Comparison of ENCODE assay signal across 1 cellular context in the genomic region with DNA sequence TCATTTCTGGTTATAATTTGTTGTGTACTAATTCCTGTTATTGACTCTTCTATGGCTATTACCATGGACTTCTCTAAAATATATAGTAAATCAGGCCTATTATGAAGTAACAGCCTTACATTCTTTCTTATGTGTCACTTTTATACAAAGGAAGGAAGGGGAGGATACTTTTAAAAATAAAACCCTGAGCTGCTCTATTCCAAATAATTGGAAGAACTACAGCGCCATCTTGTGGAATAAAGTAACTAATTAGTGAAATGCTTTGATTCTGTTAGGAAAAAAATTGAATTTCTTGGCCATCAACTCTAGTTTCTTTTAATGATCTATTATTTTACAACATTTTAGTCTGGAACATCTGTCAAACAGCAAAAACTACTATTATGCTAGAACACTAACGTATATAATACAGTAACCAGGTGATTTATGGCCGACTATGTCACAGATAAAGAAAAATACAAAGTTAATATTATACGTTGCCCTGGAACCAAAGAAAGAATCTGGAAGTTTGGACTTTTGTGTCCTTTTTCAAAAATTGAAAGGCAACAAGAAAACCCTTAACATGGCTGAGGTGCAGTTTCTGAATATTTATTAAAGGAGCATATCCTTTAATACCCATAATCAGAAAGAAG.
TF ChIP-seq lines count a peak whose summit lies in the region.

No MANE protein-coding gene starts in this region.

TF ChIP-seq in HepG2, 621 proteins besides CTCF, POLR2A, EP300 and RAD21 (continued from another document):
- TF ChIP-seq, protein P1, sequence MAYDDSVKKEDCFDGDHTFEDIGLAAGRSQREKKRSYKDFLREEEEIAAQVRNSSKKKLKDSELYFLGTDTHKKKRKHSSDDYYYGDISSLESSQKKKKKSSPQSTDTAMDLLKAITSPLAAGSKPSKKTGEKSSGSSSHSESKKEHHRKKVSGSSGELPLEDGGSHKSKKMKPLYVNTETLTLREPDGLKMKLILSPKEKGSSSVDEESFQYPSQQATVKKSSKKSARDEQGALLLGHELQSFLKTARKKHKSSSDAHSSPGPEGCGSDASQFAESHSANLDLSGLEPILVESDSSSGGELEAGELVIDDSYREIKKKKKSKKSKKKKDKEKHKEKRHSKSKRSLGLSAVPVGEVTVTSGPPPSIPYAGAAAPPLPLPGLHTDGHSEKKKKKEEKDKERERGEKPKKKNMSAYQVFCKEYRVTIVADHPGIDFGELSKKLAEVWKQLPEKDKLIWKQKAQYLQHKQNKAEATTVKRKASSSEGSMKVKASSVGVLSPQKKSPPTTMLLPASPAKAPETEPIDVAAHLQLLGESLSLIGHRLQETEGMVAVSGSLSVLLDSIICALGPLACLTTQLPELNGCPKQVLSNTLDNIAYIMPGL (CRISPR knock-in tag; IDR thresholded peaks at IDR 0.05; ENCODE audit: borderline replicate concordance in 1 of 2, low read depth in 1 of 2) = no peak
- TF ChIP-seq GTF2F1 (IDR thresholded peaks at IDR 0.05; ENCODE audit: low read length) (no peak), RNF2 (conservative IDR thresholded peaks at IDR 0.05; ENCODE audit: low read depth) (no peak), ZNF619 (CRISPR knock-in tag; IDR thresholded peaks at IDR 0.05) (no peak), GLI4 (CRISPR knock-in tag; IDR thresholded peaks at IDR 0.05; ENCODE audit: borderline replicate concordance) (no peak), U2AF2 (IDR thresholded peaks at IDR 0.05; ENCODE audit: low read depth, low read length) (no peak), ELF3 (CRISPR knock-in tag; IDR thresholded peaks at IDR 0.05) (no peak), U2AF1 (optimal IDR thresholded peaks at IDR 0.05; ENCODE audit: low read depth, low read length) (no peak), SRY (CRISPR knock-in tag; IDR thresholded peaks at IDR 0.05) (no peak), TAF15 (IDR thresholded peaks at IDR 0.05; ENCODE audit: low read depth, low read length, poor library complexity, severe bottlenecking) (no peak), ZNF614 (CRISPR knock-in tag; IDR thresholded peaks at IDR 0.05; ENCODE audit: borderline replicate concordance) (no peak), SMARCE1 (IDR thresholded peaks at IDR 0.05; ENCODE audit: borderline replicate concordance) (no peak), PAX8 (CRISPR knock-in tag; IDR thresholded peaks at IDR 0.05; ENCODE audit: borderline replicate concordance) (no peak), ZBTB42 (CRISPR knock-in tag; IDR thresholded peaks at IDR 0.05) (no peak), ZNF383 (CRISPR knock-in tag; IDR thresholded peaks at IDR 0.05; ENCODE audit: borderline replicate concordance) (no peak), MIXL1 (CRISPR knock-in tag; IDR thresholded peaks at IDR 0.05) (0 out of 2 replicates have a peak, but pooled peaks have one; percentile 64), CBX2 (IDR thresholded peaks at IDR 0.05; ENCODE audit: low read depth, low read length) (no peak), CBX2 (CRISPR knock-in tag; IDR thresholded peaks at IDR 0.05; ENCODE audit: low read depth) (no peak), ZNF253 (CRISPR knock-in tag; IDR thresholded peaks at IDR 0.05; ENCODE audit: borderline replicate concordance) (no peak), GFI1 (CRISPR knock-in tag; IDR thresholded peaks at IDR 0.05; ENCODE audit: borderline replicate concordance) (0 out of 2 replicates have a peak, but pooled peaks have one; percentile 46), MED8 (CRISPR knock-in tag; IDR thresholded peaks at IDR 0.05; ENCODE audit: insufficient replicate concordance) (no peak), ZNF292 (CRISPR knock-in tag; IDR thresholded peaks at IDR 0.05; ENCODE audit: borderline replicate concordance, low read depth) (no peak), KDM5B (CRISPR knock-in tag; IDR thresholded peaks at IDR 0.05; ENCODE audit: borderline replicate concordance) (no peak), PHF5A (CRISPR knock-in tag; IDR thresholded peaks at IDR 0.05; ENCODE audit: low read depth, unreplicated experiment) (no peak), CENPX (CRISPR knock-in tag; IDR thresholded peaks at IDR 0.05) (no peak), ZMYM3 (CRISPR knock-in tag; IDR thresholded peaks at IDR 0.05) (no peak), ZKSCAN8 (CRISPR knock-in tag; IDR thresholded peaks at IDR 0.05; ENCODE audit: borderline replicate concordance) (no peak), GZF1 (CRISPR knock-in tag; IDR thresholded peaks at IDR 0.05) (no peak), ESRRA (CRISPR knock-in tag; IDR thresholded peaks at IDR 0.05; ENCODE audit: low read depth) (no peak), BHLHE40 (IDR thresholded peaks at IDR 0.05; ENCODE audit: low read length) (no peak), NFKBIZ (CRISPR knock-in tag; IDR thresholded peaks at IDR 0.05) (no peak), JUNB (CRISPR knock-in tag; IDR thresholded peaks at IDR 0.05; ENCODE audit: borderline replicate concordance) (no peak)
- TF ChIP-seq, protein P2, sequence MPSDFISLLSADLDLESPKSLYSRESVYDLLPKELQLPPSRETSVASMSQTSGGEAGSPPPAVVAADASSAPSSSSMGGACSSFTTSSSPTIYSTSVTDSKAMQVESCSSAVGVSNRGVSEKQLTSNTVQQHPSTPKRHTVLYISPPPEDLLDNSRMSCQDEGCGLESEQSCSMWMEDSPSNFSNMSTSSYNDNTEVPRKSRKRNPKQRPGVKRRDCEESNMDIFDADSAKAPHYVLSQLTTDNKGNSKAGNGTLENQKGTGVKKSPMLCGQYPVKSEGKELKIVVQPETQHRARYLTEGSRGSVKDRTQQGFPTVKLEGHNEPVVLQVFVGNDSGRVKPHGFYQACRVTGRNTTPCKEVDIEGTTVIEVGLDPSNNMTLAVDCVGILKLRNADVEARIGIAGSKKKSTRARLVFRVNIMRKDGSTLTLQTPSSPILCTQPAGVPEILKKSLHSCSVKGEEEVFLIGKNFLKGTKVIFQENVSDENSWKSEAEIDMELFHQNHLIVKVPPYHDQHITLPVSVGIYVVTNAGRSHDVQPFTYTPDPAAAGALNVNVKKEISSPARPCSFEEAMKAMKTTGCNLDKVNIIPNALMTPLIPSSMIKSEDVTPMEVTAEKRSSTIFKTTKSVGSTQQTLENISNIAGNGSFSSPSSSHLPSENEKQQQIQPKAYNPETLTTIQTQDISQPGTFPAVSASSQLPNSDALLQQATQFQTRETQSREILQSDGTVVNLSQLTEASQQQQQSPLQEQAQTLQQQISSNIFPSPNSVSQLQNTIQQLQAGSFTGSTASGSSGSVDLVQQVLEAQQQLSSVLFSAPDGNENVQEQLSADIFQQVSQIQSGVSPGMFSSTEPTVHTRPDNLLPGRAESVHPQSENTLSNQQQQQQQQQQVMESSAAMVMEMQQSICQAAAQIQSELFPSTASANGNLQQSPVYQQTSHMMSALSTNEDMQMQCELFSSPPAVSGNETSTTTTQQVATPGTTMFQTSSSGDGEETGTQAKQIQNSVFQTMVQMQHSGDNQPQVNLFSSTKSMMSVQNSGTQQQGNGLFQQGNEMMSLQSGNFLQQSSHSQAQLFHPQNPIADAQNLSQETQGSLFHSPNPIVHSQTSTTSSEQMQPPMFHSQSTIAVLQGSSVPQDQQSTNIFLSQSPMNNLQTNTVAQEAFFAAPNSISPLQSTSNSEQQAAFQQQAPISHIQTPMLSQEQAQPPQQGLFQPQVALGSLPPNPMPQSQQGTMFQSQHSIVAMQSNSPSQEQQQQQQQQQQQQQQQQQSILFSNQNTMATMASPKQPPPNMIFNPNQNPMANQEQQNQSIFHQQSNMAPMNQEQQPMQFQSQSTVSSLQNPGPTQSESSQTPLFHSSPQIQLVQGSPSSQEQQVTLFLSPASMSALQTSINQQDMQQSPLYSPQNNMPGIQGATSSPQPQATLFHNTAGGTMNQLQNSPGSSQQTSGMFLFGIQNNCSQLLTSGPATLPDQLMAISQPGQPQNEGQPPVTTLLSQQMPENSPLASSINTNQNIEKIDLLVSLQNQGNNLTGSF (CRISPR knock-in tag; IDR thresholded peaks at IDR 0.05) = no peak
- TF ChIP-seq, protein P3, sequence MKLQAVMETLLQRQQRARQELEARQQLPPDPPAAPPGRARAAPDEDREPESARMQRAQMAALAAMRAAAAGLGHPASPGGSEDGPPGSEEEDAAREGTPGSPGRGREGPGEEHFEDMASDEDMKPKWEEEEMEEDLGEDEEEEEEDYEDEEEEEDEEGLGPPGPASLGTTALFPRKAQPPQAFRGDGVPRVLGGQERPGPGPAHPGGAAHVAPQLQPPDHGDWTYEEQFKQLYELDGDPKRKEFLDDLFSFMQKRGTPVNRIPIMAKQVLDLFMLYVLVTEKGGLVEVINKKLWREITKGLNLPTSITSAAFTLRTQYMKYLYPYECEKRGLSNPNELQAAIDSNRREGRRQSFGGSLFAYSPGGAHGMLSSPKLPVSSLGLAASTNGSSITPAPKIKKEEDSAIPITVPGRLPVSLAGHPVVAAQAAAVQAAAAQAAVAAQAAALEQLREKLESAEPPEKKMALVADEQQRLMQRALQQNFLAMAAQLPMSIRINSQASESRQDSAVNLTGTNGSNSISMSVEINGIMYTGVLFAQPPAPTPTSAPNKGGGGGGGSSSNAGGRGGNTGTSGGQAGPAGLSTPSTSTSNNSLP (IDR thresholded peaks at IDR 0.05; ENCODE audit: low read depth, low read length) = 0 out of 2 replicates have a peak, but pooled peaks have one; percentile 24
- TF ChIP-seq, protein P4, sequence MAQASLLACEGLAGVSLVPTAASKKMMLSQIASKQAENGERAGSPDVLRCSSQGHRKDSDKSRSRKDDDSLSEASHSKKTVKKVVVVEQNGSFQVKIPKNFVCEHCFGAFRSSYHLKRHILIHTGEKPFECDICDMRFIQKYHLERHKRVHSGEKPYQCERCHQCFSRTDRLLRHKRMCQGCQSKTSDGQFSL (CRISPR knock-in tag; IDR thresholded peaks at IDR 0.05) = no peak
- TF ChIP-seq, protein P5, sequence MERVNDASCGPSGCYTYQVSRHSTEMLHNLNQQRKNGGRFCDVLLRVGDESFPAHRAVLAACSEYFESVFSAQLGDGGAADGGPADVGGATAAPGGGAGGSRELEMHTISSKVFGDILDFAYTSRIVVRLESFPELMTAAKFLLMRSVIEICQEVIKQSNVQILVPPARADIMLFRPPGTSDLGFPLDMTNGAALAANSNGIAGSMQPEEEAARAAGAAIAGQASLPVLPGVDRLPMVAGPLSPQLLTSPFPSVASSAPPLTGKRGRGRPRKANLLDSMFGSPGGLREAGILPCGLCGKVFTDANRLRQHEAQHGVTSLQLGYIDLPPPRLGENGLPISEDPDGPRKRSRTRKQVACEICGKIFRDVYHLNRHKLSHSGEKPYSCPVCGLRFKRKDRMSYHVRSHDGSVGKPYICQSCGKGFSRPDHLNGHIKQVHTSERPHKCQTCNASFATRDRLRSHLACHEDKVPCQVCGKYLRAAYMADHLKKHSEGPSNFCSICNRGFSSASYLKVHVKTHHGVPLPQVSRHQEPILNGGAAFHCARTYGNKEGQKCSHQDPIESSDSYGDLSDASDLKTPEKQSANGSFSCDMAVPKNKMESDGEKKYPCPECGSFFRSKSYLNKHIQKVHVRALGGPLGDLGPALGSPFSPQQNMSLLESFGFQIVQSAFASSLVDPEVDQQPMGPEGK (CRISPR knock-in tag; IDR thresholded peaks at IDR 0.05) = no peak
TF ChIP-seq in HepG2: peak in this region for 5.
